In the genomic region with DNA sequence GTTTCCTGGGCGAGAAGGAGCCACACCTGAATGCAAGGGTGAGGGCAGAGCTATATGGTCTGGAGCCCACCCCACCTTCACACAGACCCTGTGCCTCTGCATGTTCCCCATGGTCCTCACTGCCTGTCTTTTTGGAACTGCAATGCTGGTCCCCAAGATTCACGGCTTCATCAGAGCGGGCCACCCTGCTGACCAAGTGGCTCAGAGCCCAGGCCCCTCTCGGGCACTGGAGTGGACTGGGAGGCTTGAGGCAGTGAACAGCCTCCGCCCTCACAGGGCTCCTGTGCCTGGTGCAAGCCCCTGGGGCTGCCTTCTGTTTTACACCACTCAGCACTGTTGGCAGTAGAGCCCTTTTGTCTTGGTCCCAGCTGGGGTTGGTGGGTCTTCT, we compare ENCODE assay signal across 21 cellular contexts.
"Had no signal": no experiment of that assay in that cellular context is flagged by ENCODE, and none has a peak within 500 bp of the region (broad histone marks: within the 10 kb centered on the region; RNA-seq: fewer than 3 reads in every experiment).

No MANE protein-coding gene starts in this region.

- H3K4me1 Mint-ChIP-seq: activated CD4-positive, alpha-beta memory T cell treated with anti-CD3 and anti-CD28 coated beads, Interleukin-2, amount 10 ng/mL, durations not matched to agents 7 days and 5 days; neural crest cell had no signal

- H3K9me3 ChIP-seq: adrenal gland, ascending aorta, lower lobe of right lung, tibial nerve had no signal

- H3K4me1 ChIP-seq: adrenal gland, ascending aorta, foreskin keratinocyte, lower lobe of right lung had no signal

- H3K4me3 ChIP-seq: adrenal gland, ascending aorta, lower lobe of right lung, tibial nerve had no signal

- H3K9me3 Mint-ChIP-seq: activated CD4-positive, alpha-beta memory T cell treated with anti-CD3 and anti-CD28 coated beads, Interleukin-2, amount 10 ng/mL, durations not matched to agents 7 days and 5 days; neural crest cell had no signal

- H3K4me3 Mint-ChIP-seq: activated CD4-positive, alpha-beta memory T cell treated with anti-CD3 and anti-CD28 coated beads, Interleukin-2, amount 10 ng/mL, durations not matched to agents 7 days and 5 days; neural crest cell; T-helper 17 cell had no signal

- H3K36me3 Mint-ChIP-seq: activated naive CD8-positive, alpha-beta T cell; naive thymus-derived CD4-positive, alpha-beta T cell had no signal

- H3K27ac Mint-ChIP-seq: activated CD4-positive, alpha-beta memory T cell treated with anti-CD3 and anti-CD28 coated beads, Interleukin-2, amount 10 ng/mL, durations not matched to agents 7 days and 5 days; activated naive CD8-positive, alpha-beta T cell; naive thymus-derived CD4-positive, alpha-beta T cell; T-helper 17 cell had no signal

- H3K36me3 ChIP-seq: adrenal gland, ascending aorta, brain microvascular endothelial cell, lower lobe of right lung, tibial nerve had no signal

- H3K27ac ChIP-seq: adrenal gland, ascending aorta, brain microvascular endothelial cell, foreskin keratinocyte, lower lobe of right lung, tibial nerve had no signal

- ATAC-seq: foreskin keratinocyte; naive thymus-derived CD4-positive, alpha-beta T cell; T-helper 17 cell had no signal

- DNase-seq: activated CD4-positive, alpha-beta memory T cell treated with anti-CD3 and anti-CD28 coated beads, Interleukin-2, amount 10 ng/mL, durations not matched to agents 7 days and 5 days; activated CD4-positive, alpha-beta T cell treated with anti-CD3 and anti-CD28 coated beads for 48 hours; activated CD4-positive, CD25-positive, alpha-beta regulatory T cell; activated naive CD4-positive, alpha-beta T cell; brain microvascular endothelial cell; caudate nucleus; dermis blood vessel endothelial cell; effector CD8-positive, alpha-beta T cell; foreskin keratinocyte; kidney; naive thymus-derived CD4-positive, alpha-beta T cell; stimulated activated CD4-positive, alpha-beta T cell treated with anti-CD3 and anti-CD28 coated beads, Interleukin-2, amount 100 ng/mL, for 48 hours; stimulated activated CD8-positive, alpha-beta memory T cell treated with anti-CD3 and anti-CD28 coated beads, Interleukin-4, amount 100 ng/mL, for 48 hours; stimulated activated naive CD4-positive, alpha-beta T cell; T-helper 17 cell had no signal

- H3K27me3 ChIP-seq: ascending aorta had no signal
